In the genomic region with DNA sequence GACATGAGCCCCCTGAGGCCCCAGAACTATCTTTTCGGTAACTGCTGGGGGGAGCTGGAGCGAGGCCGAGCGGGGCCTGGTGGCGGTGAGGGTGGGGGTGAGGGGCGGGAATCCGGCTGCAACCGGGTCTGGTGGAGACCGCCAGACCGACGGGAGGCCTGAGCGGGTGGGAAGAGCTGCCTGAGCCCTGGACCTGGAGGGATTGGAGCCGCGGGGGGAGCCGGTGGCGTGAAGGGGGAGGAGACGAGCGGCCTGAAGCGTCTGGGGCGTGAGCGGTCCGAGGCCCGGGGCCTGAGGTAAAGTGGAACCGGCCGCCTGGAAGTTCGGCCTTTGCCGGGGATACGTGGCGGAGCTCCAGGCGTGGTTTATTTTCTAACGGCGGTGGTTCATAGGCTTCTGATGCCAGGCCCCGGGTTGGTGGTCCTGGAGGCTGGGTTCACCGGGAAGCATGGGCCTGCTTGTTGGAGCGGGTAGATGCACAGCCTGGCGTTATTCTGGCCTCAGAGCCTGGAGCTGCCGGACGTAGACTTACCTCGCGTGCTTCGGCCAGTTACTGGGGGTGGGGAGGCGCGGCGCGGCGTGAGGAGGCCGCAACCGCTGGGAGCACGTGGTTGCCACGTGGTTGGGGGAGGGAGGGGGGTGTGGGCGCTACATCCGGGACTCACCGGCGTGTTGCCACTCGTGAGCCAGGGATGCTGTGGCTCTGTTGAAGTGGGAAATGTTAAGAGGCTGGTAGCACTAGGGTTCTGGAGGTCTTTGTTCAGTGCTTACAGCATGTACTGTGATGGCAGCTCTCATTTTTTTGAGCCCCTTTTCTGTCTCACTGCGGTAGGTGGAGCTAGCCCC, we compare ENCODE assay signal across 1 cellular context.
TF ChIP-seq lines count a peak whose summit lies in the region.

No MANE protein-coding gene starts in this region.

TF ChIP-seq in HEK293, 187 proteins besides CTCF, POLR2A, EP300 and RAD21 (continued from another document and continues in another):
- TF ChIP-seq, protein P1, sequence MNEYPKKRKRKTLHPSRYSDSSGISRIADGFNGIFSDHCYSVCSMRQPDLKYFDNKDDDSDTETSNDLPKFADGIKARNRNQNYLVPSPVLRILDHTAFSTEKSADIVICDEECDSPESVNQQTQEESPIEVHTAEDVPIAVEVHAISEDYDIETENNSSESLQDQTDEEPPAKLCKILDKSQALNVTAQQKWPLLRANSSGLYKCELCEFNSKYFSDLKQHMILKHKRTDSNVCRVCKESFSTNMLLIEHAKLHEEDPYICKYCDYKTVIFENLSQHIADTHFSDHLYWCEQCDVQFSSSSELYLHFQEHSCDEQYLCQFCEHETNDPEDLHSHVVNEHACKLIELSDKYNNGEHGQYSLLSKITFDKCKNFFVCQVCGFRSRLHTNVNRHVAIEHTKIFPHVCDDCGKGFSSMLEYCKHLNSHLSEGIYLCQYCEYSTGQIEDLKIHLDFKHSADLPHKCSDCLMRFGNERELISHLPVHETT (tag by site-specific recombination; IDR thresholded peaks at IDR 0.05), result 0 out of 2 replicates have a peak, but pooled peaks have one; percentile 26
- TF ChIP-seq, protein P2, sequence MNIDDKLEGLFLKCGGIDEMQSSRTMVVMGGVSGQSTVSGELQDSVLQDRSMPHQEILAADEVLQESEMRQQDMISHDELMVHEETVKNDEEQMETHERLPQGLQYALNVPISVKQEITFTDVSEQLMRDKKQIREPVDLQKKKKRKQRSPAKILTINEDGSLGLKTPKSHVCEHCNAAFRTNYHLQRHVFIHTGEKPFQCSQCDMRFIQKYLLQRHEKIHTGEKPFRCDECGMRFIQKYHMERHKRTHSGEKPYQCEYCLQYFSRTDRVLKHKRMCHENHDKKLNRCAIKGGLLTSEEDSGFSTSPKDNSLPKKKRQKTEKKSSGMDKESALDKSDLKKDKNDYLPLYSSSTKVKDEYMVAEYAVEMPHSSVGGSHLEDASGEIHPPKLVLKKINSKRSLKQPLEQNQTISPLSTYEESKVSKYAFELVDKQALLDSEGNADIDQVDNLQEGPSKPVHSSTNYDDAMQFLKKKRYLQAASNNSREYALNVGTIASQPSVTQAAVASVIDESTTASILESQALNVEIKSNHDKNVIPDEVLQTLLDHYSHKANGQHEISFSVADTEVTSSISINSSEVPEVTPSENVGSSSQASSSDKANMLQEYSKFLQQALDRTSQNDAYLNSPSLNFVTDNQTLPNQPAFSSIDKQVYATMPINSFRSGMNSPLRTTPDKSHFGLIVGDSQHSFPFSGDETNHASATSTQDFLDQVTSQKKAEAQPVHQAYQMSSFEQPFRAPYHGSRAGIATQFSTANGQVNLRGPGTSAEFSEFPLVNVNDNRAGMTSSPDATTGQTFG (tag by site-specific recombination; IDR thresholded peaks at IDR 0.05; ENCODE audit: borderline replicate concordance), result 0 out of 2 replicates have a peak, but pooled peaks have one; percentile 65
- TF ChIP-seq, protein P3, sequence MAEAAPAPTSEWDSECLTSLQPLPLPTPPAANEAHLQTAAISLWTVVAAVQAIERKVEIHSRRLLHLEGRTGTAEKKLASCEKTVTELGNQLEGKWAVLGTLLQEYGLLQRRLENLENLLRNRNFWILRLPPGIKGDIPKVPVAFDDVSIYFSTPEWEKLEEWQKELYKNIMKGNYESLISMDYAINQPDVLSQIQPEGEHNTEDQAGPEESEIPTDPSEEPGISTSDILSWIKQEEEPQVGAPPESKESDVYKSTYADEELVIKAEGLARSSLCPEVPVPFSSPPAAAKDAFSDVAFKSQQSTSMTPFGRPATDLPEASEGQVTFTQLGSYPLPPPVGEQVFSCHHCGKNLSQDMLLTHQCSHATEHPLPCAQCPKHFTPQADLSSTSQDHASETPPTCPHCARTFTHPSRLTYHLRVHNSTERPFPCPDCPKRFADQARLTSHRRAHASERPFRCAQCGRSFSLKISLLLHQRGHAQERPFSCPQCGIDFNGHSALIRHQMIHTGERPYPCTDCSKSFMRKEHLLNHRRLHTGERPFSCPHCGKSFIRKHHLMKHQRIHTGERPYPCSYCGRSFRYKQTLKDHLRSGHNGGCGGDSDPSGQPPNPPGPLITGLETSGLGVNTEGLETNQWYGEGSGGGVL (tag by site-specific recombination; IDR thresholded peaks at IDR 0.05), result 0 out of 2 replicates have a peak, but pooled peaks have one; percentile 33
- TF ChIP-seq ZNF146 (tag by site-specific recombination; IDR thresholded peaks at IDR 0.05), result no peak
- TF ChIP-seq ZFHX2 (tag by site-specific recombination; conservative IDR thresholded peaks at IDR 0.05), result peak; percentile 78
- TF ChIP-seq ZNF768 (tag by site-specific recombination; IDR thresholded peaks at IDR 0.05), result no peak
- TF ChIP-seq, protein P4, sequence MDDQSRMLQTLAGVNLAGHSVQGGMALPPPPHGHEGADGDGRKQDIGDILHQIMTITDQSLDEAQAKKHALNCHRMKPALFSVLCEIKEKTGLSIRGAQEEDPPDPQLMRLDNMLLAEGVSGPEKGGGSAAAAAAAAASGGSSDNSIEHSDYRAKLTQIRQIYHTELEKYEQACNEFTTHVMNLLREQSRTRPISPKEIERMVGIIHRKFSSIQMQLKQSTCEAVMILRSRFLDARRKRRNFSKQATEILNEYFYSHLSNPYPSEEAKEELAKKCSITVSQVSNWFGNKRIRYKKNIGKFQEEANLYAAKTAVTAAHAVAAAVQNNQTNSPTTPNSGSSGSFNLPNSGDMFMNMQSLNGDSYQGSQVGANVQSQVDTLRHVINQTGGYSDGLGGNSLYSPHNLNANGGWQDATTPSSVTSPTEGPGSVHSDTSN (CRISPR knock-in tag; IDR thresholded peaks at IDR 0.05), result peak; percentile 81; the same call in 1 of the 2 replicates
- no peak for TF ChIP-seq ZNF10 (tag by site-specific recombination; IDR thresholded peaks at IDR 0.05)
- TF ChIP-seq ZNF664 (tag by site-specific recombination; IDR thresholded peaks at IDR 0.05), result peak; percentile 91; the same call in 1 of the 2 replicates
- TF ChIP-seq ZBTB8A (tag by site-specific recombination; IDR thresholded peaks at IDR 0.05), result 0 out of 2 replicates have a peak, but pooled peaks have one; percentile 6
- TF ChIP-seq ZNF341 (tag by site-specific recombination; IDR thresholded peaks at IDR 0.05; ENCODE audit: low read depth), result peak; percentile 54
- TF ChIP-seq, protein P5, sequence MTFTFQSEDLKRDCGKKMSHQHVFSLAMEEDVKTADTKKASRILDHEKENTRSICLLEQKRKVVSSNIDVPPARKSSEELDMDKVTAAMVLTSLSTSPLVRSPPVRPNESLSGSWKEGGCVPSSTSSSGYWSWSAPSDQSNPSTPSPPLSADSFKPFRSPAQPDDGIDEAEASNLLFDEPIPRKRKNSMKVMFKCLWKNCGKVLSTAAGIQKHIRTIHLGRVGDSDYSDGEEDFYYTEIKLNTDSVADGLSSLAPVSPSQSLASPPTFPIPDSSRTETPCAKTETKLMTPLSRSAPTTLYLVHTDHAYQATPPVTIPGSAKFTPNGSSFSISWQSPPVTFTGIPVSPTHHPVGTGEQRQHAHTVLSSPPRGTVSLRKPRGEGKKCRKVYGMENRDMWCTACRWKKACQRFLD (tag by site-specific recombination; IDR thresholded peaks at IDR 0.05), result 0 out of 2 replicates have a peak, but pooled peaks have one; percentile 6
- peak; percentile 61; the same call in 1 of the 2 replicates for TF ChIP-seq ZBTB1 (tag by site-specific recombination; IDR thresholded peaks at IDR 0.05)
- peak; percentile 49; the same call in 1 of the 2 replicates for TF ChIP-seq ZNF76 (tag by site-specific recombination; IDR thresholded peaks at IDR 0.05; ENCODE audit: borderline replicate concordance, low read depth)
- 0 out of 2 replicates have a peak, but pooled peaks have one; percentile 12 for TF ChIP-seq ZNF473 (tag by site-specific recombination; IDR thresholded peaks at IDR 0.05)
- TF ChIP-seq, protein P6, sequence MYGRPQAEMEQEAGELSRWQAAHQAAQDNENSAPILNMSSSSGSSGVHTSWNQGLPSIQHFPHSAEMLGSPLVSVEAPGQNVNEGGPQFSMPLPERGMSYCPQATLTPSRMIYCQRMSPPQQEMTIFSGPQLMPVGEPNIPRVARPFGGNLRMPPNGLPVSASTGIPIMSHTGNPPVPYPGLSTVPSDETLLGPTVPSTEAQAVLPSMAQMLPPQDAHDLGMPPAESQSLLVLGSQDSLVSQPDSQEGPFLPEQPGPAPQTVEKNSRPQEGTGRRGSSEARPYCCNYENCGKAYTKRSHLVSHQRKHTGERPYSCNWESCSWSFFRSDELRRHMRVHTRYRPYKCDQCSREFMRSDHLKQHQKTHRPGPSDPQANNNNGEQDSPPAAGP (tag by site-specific recombination; IDR thresholded peaks at IDR 0.05), result 0 out of 2 replicates have a peak, but pooled peaks have one; percentile 41
- peak; percentile 16; the same call in 1 of the 2 replicates for TF ChIP-seq YY1 (tag by site-specific recombination; IDR thresholded peaks at IDR 0.05)
- peak; percentile 40 for TF ChIP-seq SP2 (tag by site-specific recombination; IDR thresholded peaks at IDR 0.05)
- TF ChIP-seq ZNF561 (tag by site-specific recombination; IDR thresholded peaks at IDR 0.05; ENCODE audit: borderline replicate concordance), result 0 out of 2 replicates have a peak, but pooled peaks have one; percentile 5
- no peak for TF ChIP-seq ZNF544 (tag by site-specific recombination; IDR thresholded peaks at IDR 0.05)
- no peak for TF ChIP-seq ZNF140 (tag by site-specific recombination; IDR thresholded peaks at IDR 0.05)
- peak; percentile 35; the same call in 1 of the 2 replicates for TF ChIP-seq SP7 (tag by site-specific recombination; IDR thresholded peaks at IDR 0.05)
- TF ChIP-seq KLF9 (tag by site-specific recombination; IDR thresholded peaks at IDR 0.05; ENCODE audit: low read depth), result peak; percentile 96
- 0 out of 2 replicates have a peak, but pooled peaks have one; percentile 20 for TF ChIP-seq ZBTB48 (tag by site-specific recombination; IDR thresholded peaks at IDR 0.05)
- TF ChIP-seq ZNF121 (tag by site-specific recombination; IDR thresholded peaks at IDR 0.05), result 0 out of 2 replicates have a peak, but pooled peaks have one; percentile 23
- TF ChIP-seq, protein P7, sequence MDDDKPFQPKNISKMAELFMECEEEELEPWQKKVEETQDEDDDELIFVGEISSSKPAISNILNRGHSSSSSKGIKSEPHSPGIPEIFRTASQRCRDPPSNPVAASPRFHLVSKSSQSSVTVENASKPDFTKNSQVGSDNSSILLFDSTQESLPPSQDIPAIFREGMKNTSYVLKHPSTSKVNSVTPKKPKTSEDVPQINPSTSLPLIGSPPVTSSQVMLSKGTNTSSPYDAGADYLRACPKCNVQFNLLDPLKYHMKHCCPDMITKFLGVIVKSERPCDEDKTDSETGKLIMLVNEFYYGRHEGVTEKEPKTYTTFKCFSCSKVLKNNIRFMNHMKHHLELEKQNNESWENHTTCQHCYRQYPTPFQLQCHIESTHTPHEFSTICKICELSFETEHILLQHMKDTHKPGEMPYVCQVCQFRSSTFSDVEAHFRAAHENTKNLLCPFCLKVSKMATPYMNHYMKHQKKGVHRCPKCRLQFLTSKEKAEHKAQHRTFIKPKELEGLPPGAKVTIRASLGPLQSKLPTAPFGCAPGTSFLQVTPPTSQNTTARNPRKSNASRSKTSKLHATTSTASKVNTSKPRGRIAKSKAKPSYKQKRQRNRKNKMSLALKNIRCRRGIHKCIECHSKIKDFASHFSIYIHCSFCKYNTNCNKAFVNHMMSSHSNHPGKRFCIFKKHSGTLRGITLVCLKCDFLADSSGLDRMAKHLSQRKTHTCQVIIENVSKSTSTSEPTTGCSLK (tag by site-specific recombination; IDR thresholded peaks at IDR 0.05), result no peak
- TF ChIP-seq PRDM1 (tag by site-specific recombination; IDR thresholded peaks at IDR 0.05), result no peak
- TF ChIP-seq ZNF654 (tag by site-specific recombination; IDR thresholded peaks at IDR 0.05; ENCODE audit: low read depth), result no peak
- 0 out of 2 replicates have a peak, but pooled peaks have one; percentile 27 for TF ChIP-seq ZNF24 (tag by site-specific recombination; IDR thresholded peaks at IDR 0.05)
- no peak for TF ChIP-seq KLF1 (tag by site-specific recombination; IDR thresholded peaks at IDR 0.05)
- TF ChIP-seq ZSCAN23 (tag by site-specific recombination; IDR thresholded peaks at IDR 0.05), result no peak
- 0 out of 2 replicates have a peak, but pooled peaks have one; percentile 25 for TF ChIP-seq ZNF843 (tag by site-specific recombination; IDR thresholded peaks at IDR 0.05)
- no peak for TF ChIP-seq ZNF19 (tag by site-specific recombination; IDR thresholded peaks at IDR 0.05; ENCODE audit: low read depth)
- TF ChIP-seq WT1 (tag by site-specific recombination; IDR thresholded peaks at IDR 0.05), result peak; percentile 40; the same call in 1 of the 2 replicates
- TF ChIP-seq ZNF660 (tag by site-specific recombination; IDR thresholded peaks at IDR 0.05), result peak; percentile 16; the same call in 1 of the 2 replicates
- no peak for TF ChIP-seq ZNF23 (tag by site-specific recombination; IDR thresholded peaks at IDR 0.05; ENCODE audit: borderline replicate concordance)
- TF ChIP-seq, protein P8, sequence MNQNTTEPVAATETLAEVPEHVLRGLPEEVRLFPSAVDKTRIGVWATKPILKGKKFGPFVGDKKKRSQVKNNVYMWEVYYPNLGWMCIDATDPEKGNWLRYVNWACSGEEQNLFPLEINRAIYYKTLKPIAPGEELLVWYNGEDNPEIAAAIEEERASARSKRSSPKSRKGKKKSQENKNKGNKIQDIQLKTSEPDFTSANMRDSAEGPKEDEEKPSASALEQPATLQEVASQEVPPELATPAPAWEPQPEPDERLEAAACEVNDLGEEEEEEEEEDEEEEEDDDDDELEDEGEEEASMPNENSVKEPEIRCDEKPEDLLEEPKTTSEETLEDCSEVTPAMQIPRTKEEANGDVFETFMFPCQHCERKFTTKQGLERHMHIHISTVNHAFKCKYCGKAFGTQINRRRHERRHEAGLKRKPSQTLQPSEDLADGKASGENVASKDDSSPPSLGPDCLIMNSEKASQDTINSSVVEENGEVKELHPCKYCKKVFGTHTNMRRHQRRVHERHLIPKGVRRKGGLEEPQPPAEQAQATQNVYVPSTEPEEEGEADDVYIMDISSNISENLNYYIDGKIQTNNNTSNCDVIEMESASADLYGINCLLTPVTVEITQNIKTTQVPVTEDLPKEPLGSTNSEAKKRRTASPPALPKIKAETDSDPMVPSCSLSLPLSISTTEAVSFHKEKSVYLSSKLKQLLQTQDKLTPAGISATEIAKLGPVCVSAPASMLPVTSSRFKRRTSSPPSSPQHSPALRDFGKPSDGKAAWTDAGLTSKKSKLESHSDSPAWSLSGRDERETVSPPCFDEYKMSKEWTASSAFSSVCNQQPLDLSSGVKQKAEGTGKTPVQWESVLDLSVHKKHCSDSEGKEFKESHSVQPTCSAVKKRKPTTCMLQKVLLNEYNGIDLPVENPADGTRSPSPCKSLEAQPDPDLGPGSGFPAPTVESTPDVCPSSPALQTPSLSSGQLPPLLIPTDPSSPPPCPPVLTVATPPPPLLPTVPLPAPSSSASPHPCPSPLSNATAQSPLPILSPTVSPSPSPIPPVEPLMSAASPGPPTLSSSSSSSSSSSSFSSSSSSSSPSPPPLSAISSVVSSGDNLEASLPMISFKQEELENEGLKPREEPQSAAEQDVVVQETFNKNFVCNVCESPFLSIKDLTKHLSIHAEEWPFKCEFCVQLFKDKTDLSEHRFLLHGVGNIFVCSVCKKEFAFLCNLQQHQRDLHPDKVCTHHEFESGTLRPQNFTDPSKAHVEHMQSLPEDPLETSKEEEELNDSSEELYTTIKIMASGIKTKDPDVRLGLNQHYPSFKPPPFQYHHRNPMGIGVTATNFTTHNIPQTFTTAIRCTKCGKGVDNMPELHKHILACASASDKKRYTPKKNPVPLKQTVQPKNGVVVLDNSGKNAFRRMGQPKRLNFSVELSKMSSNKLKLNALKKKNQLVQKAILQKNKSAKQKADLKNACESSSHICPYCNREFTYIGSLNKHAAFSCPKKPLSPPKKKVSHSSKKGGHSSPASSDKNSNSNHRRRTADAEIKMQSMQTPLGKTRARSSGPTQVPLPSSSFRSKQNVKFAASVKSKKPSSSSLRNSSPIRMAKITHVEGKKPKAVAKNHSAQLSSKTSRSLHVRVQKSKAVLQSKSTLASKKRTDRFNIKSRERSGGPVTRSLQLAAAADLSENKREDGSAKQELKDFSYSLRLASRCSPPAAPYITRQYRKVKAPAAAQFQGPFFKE (tag by site-specific recombination; IDR thresholded peaks at IDR 0.05; ENCODE audit: borderline replicate concordance), result 0 out of 2 replicates have a peak, but pooled peaks have one; percentile 38
- TF ChIP-seq ZNF248 (tag by site-specific recombination; IDR thresholded peaks at IDR 0.05), result no peak
